Comparison of ENCODE assay signal across 1 cellular context in the genomic region with DNA sequence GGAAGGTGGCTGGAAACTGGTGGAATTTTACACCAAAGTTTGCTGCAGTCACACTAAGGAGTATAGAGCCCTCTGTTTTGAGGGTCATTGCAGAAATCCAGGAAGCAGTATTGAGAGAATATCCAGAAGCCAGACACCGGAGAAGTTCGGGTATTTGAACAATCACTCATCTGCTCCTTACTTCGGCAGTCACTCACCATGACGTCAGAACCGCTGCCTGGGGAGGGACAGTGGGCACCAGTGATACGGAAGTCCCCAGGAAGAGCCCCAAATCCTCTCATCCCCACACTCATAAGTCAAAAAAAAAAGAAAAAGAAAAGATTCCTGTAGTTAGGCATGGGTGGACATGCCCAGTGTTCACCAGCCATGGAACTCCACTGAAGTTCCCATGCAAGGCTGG.
TF ChIP-seq lines count a peak whose summit lies in the region.

No MANE protein-coding gene starts in this region.

TF ChIP-seq in A549, 52 proteins besides CTCF, POLR2A, EP300 and RAD21:
- TF ChIP-seq TFCP2L1 (CRISPR knock-in tag; IDR thresholded peaks at IDR 0.05) (no peak), RFX5 (IDR thresholded peaks at IDR 0.05) (no peak), CBX8 (IDR thresholded peaks at IDR 0.05) (no peak), ZFP36 (IDR thresholded peaks at IDR 0.05; ENCODE audit: borderline replicate concordance, partially characterized antibody) (no peak), FOSB (CRISPR knock-in tag; IDR thresholded peaks at IDR 0.05) (no peak)
